21 cellular contexts compared by ENCODE assay signal in the genomic region with DNA sequence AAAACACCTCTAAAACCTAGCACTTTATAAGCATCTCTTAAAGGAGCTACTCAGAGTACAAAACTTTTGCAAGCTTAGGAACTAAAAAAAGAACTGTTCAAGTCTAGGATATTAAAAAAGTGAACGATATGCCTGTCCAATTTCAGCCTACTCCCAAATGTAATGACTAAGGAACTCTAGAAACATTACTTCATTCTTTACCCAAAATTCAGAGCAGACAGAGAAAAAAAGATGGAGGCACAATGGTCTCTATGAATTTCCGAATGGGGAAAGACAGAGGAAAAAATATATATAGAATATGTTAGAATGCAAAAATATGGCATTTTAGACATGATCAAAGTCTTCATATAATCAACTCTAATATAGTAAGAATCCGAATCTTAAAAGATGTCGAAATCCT.
"Had no signal": no experiment of that assay in that cellular context is flagged by ENCODE, and none has a peak within 500 bp of the region (broad histone marks: within the 10 kb centered on the region; RNA-seq: fewer than 3 reads in every experiment).

No MANE protein-coding gene starts in this region.

- H3K36me3 ChIP-seq: ovary had no signal

- H3K4me1 Mint-ChIP-seq: stimulated activated memory B cell treated with anti-CD40 and anti-IgM and Interleukin-4, amounts not matched to agents 10 μg/mL and 1 μg/mL and 100 μg/mL, for 72 hours; stimulated activated naive CD8-positive, alpha-beta T cell treated with anti-CD3 and anti-CD28 coated beads, Interleukin-15, amount 100 ng/mL, for 72 hours had no signal

- H3K27ac Mint-ChIP-seq: neural progenitor cell; stimulated activated memory B cell treated with anti-CD40 and anti-IgM and Interleukin-4, amounts not matched to agents 10 μg/mL and 1 μg/mL and 100 μg/mL, for 72 hours had no signal

- H2AFZ ChIP-seq: neural progenitor cell had no signal

- H3K9ac ChIP-seq: neural progenitor cell had no signal

- H3K9me3 ChIP-seq: esophagus squamous epithelium, heart left ventricle, ovary, testis had no signal

- H3K4me3 ChIP-seq: esophagus squamous epithelium, heart left ventricle, neural progenitor cell, ovary, smooth muscle cell, testis had no signal

- H3K4me1 ChIP-seq: heart left ventricle, testis had no signal

- H3K27me3 ChIP-seq: esophagus squamous epithelium, heart left ventricle, neural progenitor cell, ovary, testis had no signal

- H3K27ac ChIP-seq: heart left ventricle, neural progenitor cell, ovary, testis had no signal

- H3K4me2 ChIP-seq: neural progenitor cell, smooth muscle cell had no signal

- H3K4me3 Mint-ChIP-seq: natural killer cell treated with Interleukin-12 subunit alpha and Interleukin-12 subunit beta and Interleukin-15 and Interleukin-18, amount 100 ng/mL, for 72 hours; neural progenitor cell; stimulated activated memory B cell treated with anti-CD40 and anti-IgM and Interleukin-4, amounts not matched to agents 10 μg/mL and 1 μg/mL and 100 μg/mL, for 72 hours; stimulated activated naive CD8-positive, alpha-beta T cell treated with anti-CD3 and anti-CD28 coated beads, Interleukin-15, amount 100 ng/mL, for 72 hours had no signal

- H3K27me3 Mint-ChIP-seq: natural killer cell treated with Interleukin-12 subunit alpha and Interleukin-12 subunit beta and Interleukin-15 and Interleukin-18, amount 100 ng/mL, for 72 hours; stimulated activated memory B cell treated with anti-CD40 and anti-IgM and Interleukin-4, amounts not matched to agents 10 μg/mL and 1 μg/mL and 100 μg/mL, for 72 hours; stimulated activated naive CD8-positive, alpha-beta T cell treated with anti-CD3 and anti-CD28 coated beads, Interleukin-15, amount 100 ng/mL, for 72 hours had no signal

- DNase-seq: cerebellar nuclear complex; dermis blood vessel endothelial cell; esophagus squamous epithelium; foreskin melanocyte; heart left ventricle; hippocampal formation; left colon; mammary epithelial cell; midbrain; nucleus accumbens; ovary; right cardiac atrium; stimulated activated CD4-positive, alpha-beta T cell treated with anti-CD3 and anti-CD28 coated beads, Interleukin-4, amount 100 ng/mL, for 1 hour; stimulated activated CD8-positive, alpha-beta memory T cell treated with anti-CD3 and anti-CD28 coated beads, Interleukin-4, amount 100 ng/mL, for 48 hours; stimulated activated naive CD8-positive, alpha-beta T cell treated with anti-CD3 and anti-CD28 coated beads, Interleukin-15, amount 100 ng/mL, for 72 hours; testis; trophoblast cell had no signal

- H3K9me3 Mint-ChIP-seq: natural killer cell treated with Interleukin-12 subunit alpha and Interleukin-12 subunit beta and Interleukin-15 and Interleukin-18, amount 100 ng/mL, for 72 hours; neural progenitor cell; stimulated activated memory B cell treated with anti-CD40 and anti-IgM and Interleukin-4, amounts not matched to agents 10 μg/mL and 1 μg/mL and 100 μg/mL, for 72 hours; stimulated activated naive CD8-positive, alpha-beta T cell treated with anti-CD3 and anti-CD28 coated beads, Interleukin-15, amount 100 ng/mL, for 72 hours had no signal

- ATAC-seq: left colon; natural killer cell treated with Interleukin-12 subunit alpha and Interleukin-12 subunit beta and Interleukin-15 and Interleukin-18, amount 100 ng/mL, for 72 hours; stimulated activated memory B cell treated with anti-CD40 and anti-IgM and Interleukin-4, amounts not matched to agents 10 μg/mL and 1 μg/mL and 100 μg/mL, for 72 hours; stimulated activated naive CD8-positive, alpha-beta T cell treated with anti-CD3 and anti-CD28 coated beads, Interleukin-15, amount 100 ng/mL, for 72 hours had no signal
